ENCODE assay signal across 8 cellular contexts in the genomic region with DNA sequence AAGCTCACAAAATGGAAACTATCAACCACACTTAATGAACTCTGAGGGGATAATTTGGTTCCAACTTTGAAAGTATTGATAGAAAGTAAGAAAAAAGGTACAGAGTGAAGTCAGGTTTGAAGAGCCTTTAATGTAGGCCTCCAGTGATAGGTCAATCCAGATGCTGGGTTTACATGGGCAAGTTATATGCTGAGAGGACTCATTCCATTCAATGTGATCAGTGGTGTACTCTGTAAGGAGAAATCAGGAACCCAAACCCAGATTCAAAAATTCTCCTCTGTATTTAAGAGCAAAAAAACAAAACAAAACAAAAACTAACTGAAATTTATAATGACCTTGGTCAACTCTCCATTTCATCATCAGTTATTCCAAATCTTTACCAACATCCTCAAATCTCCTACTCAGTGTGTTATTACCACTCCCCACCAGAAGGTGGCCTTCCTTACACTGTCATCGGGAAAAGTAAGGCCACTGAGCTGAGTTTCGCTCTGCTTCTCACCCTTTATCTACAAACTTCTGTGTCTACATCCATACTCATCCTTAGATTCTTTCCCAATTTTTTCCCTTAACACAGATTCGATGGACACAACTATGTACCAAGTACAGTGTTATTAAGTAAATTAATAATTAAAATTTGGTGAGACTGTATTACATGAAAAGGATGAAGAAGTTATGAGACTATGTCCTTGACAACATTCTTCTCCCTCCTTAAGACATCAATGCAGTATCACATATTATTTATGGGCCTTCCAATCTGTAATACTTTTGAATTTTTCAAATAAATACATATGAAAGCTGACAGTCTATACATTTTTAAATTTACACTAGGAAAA.
DNase-seq lines count a peak whose midpoint lies in the region; ATAC-seq and TF ChIP-seq lines count a peak whose summit lies in the region.

No MANE protein-coding gene starts in this region.

- CTCF ChIA-PET in HEK293 (lab: Yijun Ruan, JAX), result interaction anchor here (0.6 to 4.7 kb wide), 27 partner anchors 8 to 455 kb away, joined by 3 to 26 read pairs (median 4); partner anchors contain the start of gene FRYL

- ATAC-seq in body of pancreas, result peak; percentile 86

- H3K36me3 ChIP-seq in HEK293 (ENCODE audit: control insufficient read depth in 2 of 2, insufficient read depth in 1 of 2, low read length in 2 of 2) (peaks cover 0 to 19% of the 10 kb centered on the region in 2 experiments; a peak in 1 of 3 replicates), SU-DHL-6 (ENCODE audit: low read length) (peaks cover 38% of the 10 kb centered on the region; the same call in 1 of the 2 replicates), body of pancreas (replicated peaks in 1 of 2; ENCODE audit: insufficient read depth in 1 of 2, low read depth in 2 of 2) (peaks cover 0 to 7% of the 10 kb centered on the region in 2 donors)

- no peaks in the 10 kb centered on the region for H3K9me2 ChIP-seq in SU-DHL-6 (replicated peaks; ENCODE audit: insufficient read depth, low read length)

- H3K4me1 ChIP-seq in HEK293 (ENCODE audit: control insufficient read depth, insufficient read depth, low read length), result no peaks in the 10 kb centered on the region
- H3K4me1 ChIP-seq in body of pancreas, result no peaks in the 10 kb centered on the region

- peak; percentile 4 for DNase-seq in SHP77 (lab: John Stamatoyannopoulos, UW)
- no peak for DNase-seq in SHP77 treated with DMSO at 0.1 percent for 48 hours (lab: John Stamatoyannopoulos, UW)
- peak; percentile 74 for DNase-seq in NAMALWA (ENCODE audit: low spot score)
- DNase-seq in body of pancreas, result peak; percentile 64 to 75 (median 67)
- DNase-seq in iPS-NIHi7 (ENCODE audit: extremely low spot score), result peak; percentile 60
- DNase-seq in stimulated activated CD4-positive, alpha-beta T cell treated with anti-CD3 and anti-CD28 coated beads, Interleukin-12 subunit alpha, Interleukin-12 subunit beta, amount 100 ng/mL, for 4 hours, result peak; percentile 23

- H3K4me2 ChIP-seq in SU-DHL-6 (ENCODE audit: low read depth, low read length, poor library complexity, severe bottlenecking), result no peak overlapping the region

- H3K27ac ChIP-seq in HEK293 (ENCODE audit: extremely low read depth, low read depth, low read length) (no peak overlapping the region), SU-DHL-6 (ENCODE audit: low read depth, low read length) (no peak overlapping the region), body of pancreas (no peak overlapping the region)

- H3F3A ChIP-seq in SU-DHL-6 (ENCODE audit: insufficient read depth), result peaks cover 19% of the 10 kb centered on the region

- H3K79me2 ChIP-seq in SU-DHL-6 (ENCODE audit: insufficient read depth, low read length), result no peaks in the 10 kb centered on the region

- TF ChIP-seq CTCF in HEK293 (tag by site-specific recombination; IDR thresholded peaks at IDR 0.05) (0 out of 2 replicates have a peak, but pooled peaks have one; percentile 54), SU-DHL-6 (IDR thresholded peaks at IDR 0.05; ENCODE audit: insufficient read depth, low read length, poor library complexity, severe bottlenecking) (peak; percentile 81), body of pancreas (IDR thresholded peaks at IDR 0.05) (peak; percentile 71 to 95 (median 86))

- no peaks in the 10 kb centered on the region for H4K20me1 ChIP-seq in SU-DHL-6 (ENCODE audit: low read depth, low read length)

- no peak for TF ChIP-seq POLR2A in body of pancreas (IDR thresholded peaks at IDR 0.05)

- intact Hi-C loops in body of pancreas (cut with DNase I), result loop anchor here (5.0 kb wide), 1 partner anchor 384 kb away; no protein-coding TSS in a partner anchor

- 3 to 7% methylated on average over 3 of the region's 3 CpGs for WGBS in body of pancreas, 2 donors

- POLR2A ChIA-PET in HEK293 (lab: Yijun Ruan, JAX), result interaction anchor here (0.6 kb wide), 2 partner anchors 39 to 201 kb away, joined by 3 to 5 read pairs; no protein-coding TSS in a partner anchor

- H3K9me3 ChIP-seq in HEK293 (ENCODE audit: control insufficient read depth, insufficient read depth, low read depth, low read length) (no peaks in the 10 kb centered on the region), SU-DHL-6 (ENCODE audit: insufficient read depth, low read length) (no peaks in the 10 kb centered on the region), body of pancreas (no peaks in the 10 kb centered on the region)

- H3K27me3 ChIP-seq in SU-DHL-6 (ENCODE audit: low read length), result no peaks in the 10 kb centered on the region
- no peaks in the 10 kb centered on the region for H3K27me3 ChIP-seq in body of pancreas

- no peak overlapping the region for H3K4me3 ChIP-seq in HEK293 (ENCODE audit: low read depth, low read length)
- no peak overlapping the region for H3K4me3 ChIP-seq in SU-DHL-6 (ENCODE audit: insufficient read depth, low read length, poor library complexity, severe bottlenecking)
- no peak overlapping the region for H3K4me3 ChIP-seq in body of pancreas

- no peak overlapping the region for H3K9ac ChIP-seq in SU-DHL-6 (ENCODE audit: low read length)

- no peak overlapping the region for H2AFZ ChIP-seq in SU-DHL-6 (ENCODE audit: low read depth, low read length, severe bottlenecking)

TF ChIP-seq in HEK293, 187 proteins besides CTCF, POLR2A, EP300 and RAD21:
- TF ChIP-seq ZNF792 (tag by site-specific recombination; IDR thresholded peaks at IDR 0.05) (no peak), PRDM1 (tag by site-specific recombination; IDR thresholded peaks at IDR 0.05) (peak; percentile 67; the same call in 1 of the 2 replicates), ZNF2 (tag by site-specific recombination; IDR thresholded peaks at IDR 0.05) (peak; percentile 51; the same call in 1 of the 2 replicates), ZNF548 (tag by site-specific recombination; IDR thresholded peaks at IDR 0.05) (no peak), ZBTB17 (tag by site-specific recombination; IDR thresholded peaks at IDR 0.05) (peak; percentile 39; the same call in 1 of the 2 replicates), ZNF654 (tag by site-specific recombination; IDR thresholded peaks at IDR 0.05; ENCODE audit: low read depth) (peak; percentile 83), SP7 (tag by site-specific recombination; IDR thresholded peaks at IDR 0.05) (0 out of 2 replicates have a peak, but pooled peaks have one; percentile 15)
- TF ChIP-seq, protein P1, sequence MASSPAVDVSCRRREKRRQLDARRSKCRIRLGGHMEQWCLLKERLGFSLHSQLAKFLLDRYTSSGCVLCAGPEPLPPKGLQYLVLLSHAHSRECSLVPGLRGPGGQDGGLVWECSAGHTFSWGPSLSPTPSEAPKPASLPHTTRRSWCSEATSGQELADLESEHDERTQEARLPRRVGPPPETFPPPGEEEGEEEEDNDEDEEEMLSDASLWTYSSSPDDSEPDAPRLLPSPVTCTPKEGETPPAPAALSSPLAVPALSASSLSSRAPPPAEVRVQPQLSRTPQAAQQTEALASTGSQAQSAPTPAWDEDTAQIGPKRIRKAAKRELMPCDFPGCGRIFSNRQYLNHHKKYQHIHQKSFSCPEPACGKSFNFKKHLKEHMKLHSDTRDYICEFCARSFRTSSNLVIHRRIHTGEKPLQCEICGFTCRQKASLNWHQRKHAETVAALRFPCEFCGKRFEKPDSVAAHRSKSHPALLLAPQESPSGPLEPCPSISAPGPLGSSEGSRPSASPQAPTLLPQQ (tag by site-specific recombination; IDR thresholded peaks at IDR 0.05), result 0 out of 2 replicates have a peak, but pooled peaks have one; percentile 22
TF ChIP-seq in HEK293: peak in this region for 6.
